21 cellular contexts compared by ENCODE assay signal in genomic region chr4:185099940-185100339, GRCh38. TPM values are rescaled to one million over a fixed set of nuclear protein-coding genes. Genes with fewer than 3 reads are reported as not detected.
DNase-seq lines count a peak whose midpoint lies in the region; ATAC-seq, FAIRE-seq and TF ChIP-seq lines count a peak whose summit lies in the region.
"Had no signal": no experiment of that assay in that cellular context is flagged by ENCODE, and none has a peak within 500 bp of the region (broad histone marks: within the 10 kb centered on the region; RNA-seq: fewer than 3 reads in every experiment).

No MANE protein-coding gene starts in this region.

- BruUV-seq in HepG2 (replicated peaks; lab: Mats Ljungman, UMichigan), result no TSS peak

- no peaks in the 10 kb centered on the region for H3K36me3 ChIP-seq in HepG2 (replicated peaks in 1 of 2; ENCODE audit: control insufficient read depth in 1 of 2, insufficient read depth in 2 of 2, low read length in 2 of 2)
- H3K36me3 ChIP-seq in right lobe of liver, result no peaks in the 10 kb centered on the region
- no peaks in the 10 kb centered on the region for H3K36me3 ChIP-seq in H1 (ENCODE audit: control insufficient read depth in 2 of 4, insufficient read depth in 4 of 4, low read length in 3 of 4)
- H3K36me3 ChIP-seq in neuronal stem cell (replicated peaks in 1 of 2; ENCODE audit: control insufficient read depth in 2 of 2, insufficient read depth in 2 of 2, low read length in 2 of 2), result no peaks in the 10 kb centered on the region
- H3K36me3 ChIP-seq: BLaER1, HAP-1 had no signal

- H3K56ac ChIP-seq in H1 (replicated peaks; ENCODE audit: insufficient read length, low read depth, low read length), result no peak overlapping the region

- POLR2A ChIA-PET in HepG2 (lab: Yijun Ruan, JAX) (no interaction called here), H1 (lab: Charles Lee; ENCODE audit: partially characterized antibody) (interaction anchor here (3.4 kb wide), 1 partner anchor 9 kb away, joined by 11 read pairs; no protein-coding TSS in a partner anchor)
- POLR2A ChIA-PET in activated CD4-positive, alpha-beta T cell treated with anti-CD3 and anti-CD28 coated beads for 36 hours (lab: Charles Lee), result no interaction called here

- H3K27me3 ChIP-seq in HepG2 (ENCODE audit: control insufficient read depth in 1 of 2, insufficient read depth in 2 of 2, low read length in 2 of 2) (peaks cover 0 to 12% of the 10 kb centered on the region in 2 experiments; a peak in 2 of 5 replicates), right lobe of liver (no peaks in the 10 kb centered on the region), H1 (replicated peaks in 1 of 4; ENCODE audit: control insufficient read depth in 3 of 4, extremely low read depth in 1 of 4, insufficient read depth in 3 of 4, low read length in 3 of 4) (no peaks in the 10 kb centered on the region), neuronal stem cell (ENCODE audit: control insufficient read depth in 3 of 3, insufficient read depth in 3 of 3, low read depth in 1 of 3, low read length in 3 of 3) (peaks cover 0 to 30% (median 0%) of the 10 kb centered on the region in 3 experiments)
- H3K27me3 ChIP-seq: BLaER1 had no signal

- in situ Hi-C loops in HepG2 (cut with HindIII; ENCODE audit: extremely low pct_ligation_motif_present, low pct_unique_long_range_greater_than_20kb), result no loop called here

- CTCF ChIA-PET in HepG2 (lab: Yijun Ruan, JAX; ENCODE audit: low intra/inter-chr PET ratio, low total read pairs), result no interaction called here
- CTCF ChIA-PET in H1 (lab: Charles Lee; ENCODE audit: partially characterized antibody), result interaction anchor here (0.6 to 10.0 kb wide), 11 partner anchors 13 to 873 kb away, joined by 3 to 210 read pairs (median 3); no protein-coding TSS in a partner anchor
- CTCF ChIA-PET in activated CD4-positive, alpha-beta T cell treated with anti-CD3 and anti-CD28 coated beads for 36 hours (lab: Charles Lee), result interaction anchor here (6.8 kb wide), 1 partner anchor 60 kb away, joined by 77 read pairs; no protein-coding TSS in a partner anchor

- H3K4me3 Mint-ChIP-seq in activated CD4-positive, alpha-beta T cell treated with anti-CD3 and anti-CD28 coated beads for 36 hours, result no peak overlapping the region
- H3K4me3 Mint-ChIP-seq: B cell; CD4-positive, CD25-positive, alpha-beta regulatory T cell; CD8-positive, alpha-beta T cell; HFFc6 had no signal

- H3K4me1 ChIP-seq in HepG2 (ENCODE audit: insufficient read depth, low read length) (0 out of 2 replicates have a peak, but pooled peaks cover 8% of the 10 kb centered on the region), right lobe of liver (peaks cover 0 to 10% (median 4%) of the 10 kb centered on the region in 4 donors), H1 (replicated peaks in 1 of 4; ENCODE audit: control insufficient read depth in 3 of 4, insufficient read depth in 4 of 4, low read length in 3 of 4) (peaks cover 0 to 4% (median 0%) of the 10 kb centered on the region in 4 experiments; a peak in 1 of 7 replicates), neuronal stem cell (ENCODE audit: control insufficient read depth in 2 of 2, insufficient read depth in 1 of 2, low read depth in 1 of 2, low read length in 2 of 2) (peaks cover 0 to 4% of the 10 kb centered on the region in 2 donors)
- H3K4me1 ChIP-seq: BLaER1, Caco-2, HAP-1 had no signal

- ATAC-seq in HepG2 (no peak), right lobe of liver (no peak)
- no peak for ATAC-seq in activated CD4-positive, alpha-beta T cell treated with anti-CD3 and anti-CD28 coated beads for 36 hours
- ATAC-seq: CD8-positive, alpha-beta T cell; GM12878 had no signal

- no peak overlapping the region for H2BK15ac ChIP-seq in H1 (ENCODE audit: low read length)
- H2BK15ac ChIP-seq in neuronal stem cell (ENCODE audit: low read length), result no peak overlapping the region

- intact Hi-C loops in HepG2 (cut with micrococcal nuclease; ENCODE audit: unreplicated experiment) (no loop called here), right lobe of liver (cut with DNase I) (no loop called here)
- intact Hi-C loops in activated CD4-positive, alpha-beta T cell treated with anti-CD3 and anti-CD28 coated beads for 36 hours (cut with DNase I, micrococcal nuclease), result loop anchor here in 1 of 2 experiments (5.0 kb wide), 1 partner anchor 93 kb away; no protein-coding TSS in a partner anchor

- H3K9ac ChIP-seq in HepG2 (ENCODE audit: insufficient read depth, low read depth, low read length) (no peak overlapping the region), H1 (replicated peaks in 1 of 4; ENCODE audit: extremely low read depth in 1 of 4, low read depth in 3 of 4, low read length in 3 of 4) (no peak overlapping the region), neuronal stem cell (ENCODE audit: low read depth, low read length, poor library complexity) (no peak overlapping the region)
- H3K9ac ChIP-seq: BLaER1 had no signal

- H3K27ac ChIP-seq in HepG2 (ENCODE audit: extremely low read length, insufficient read depth, low read length) (no peak overlapping the region), right lobe of liver (no peak overlapping the region), H1 (ENCODE audit: low read depth, low read length) (no peak overlapping the region), neuronal stem cell (replicated peaks; ENCODE audit: low read length) (no peak overlapping the region)
- H3K27ac ChIP-seq: 22Rv1, BLaER1, C4-2B had no signal

- peaks cover 11% of the 10 kb centered on the region for H3K27me3 Mint-ChIP-seq in activated CD4-positive, alpha-beta T cell treated with anti-CD3 and anti-CD28 coated beads for 36 hours

- H2AK5ac ChIP-seq in H1 (ENCODE audit: low read depth, low read length) (no peak overlapping the region), neuronal stem cell (ENCODE audit: low read depth, low read length) (no peak overlapping the region)

- H4K5ac ChIP-seq in H1 (ENCODE audit: insufficient read length, low read depth, low read length), result peak overlapping the region; percentile 58

- H3K4me3 ChIP-seq in HepG2 (replicated peaks in 1 of 3; ENCODE audit: insufficient read depth in 1 of 3, low read depth in 2 of 3, low read length in 3 of 3), result no peak overlapping the region
- no peak overlapping the region for H3K4me3 ChIP-seq in right lobe of liver
- H3K4me3 ChIP-seq in H1 (ENCODE audit: extremely low read depth in 1 of 4, insufficient read depth in 2 of 4, low read depth in 3 of 4, low read length in 4 of 4), result no peak overlapping the region
- H3K4me3 ChIP-seq in neuronal stem cell (ENCODE audit: low read length in 2 of 2), result no peak overlapping the region
- H3K4me3 ChIP-seq: BLaER1, GM12878, HAP-1 had no signal

- H4K91ac ChIP-seq in H1 (replicated peaks; ENCODE audit: insufficient read length, low read length), result peak overlapping the region; percentile 82
- no peak overlapping the region for H4K91ac ChIP-seq in neuronal stem cell (ENCODE audit: low read depth, low read length, poor library complexity)

- no peaks in the 10 kb centered on the region for H3K36me3 Mint-ChIP-seq in activated CD4-positive, alpha-beta T cell treated with anti-CD3 and anti-CD28 coated beads for 36 hours (ENCODE audit: low read depth)
- H3K36me3 Mint-ChIP-seq: CD4-positive, CD25-positive, alpha-beta regulatory T cell; CD8-positive, alpha-beta T cell had no signal

- DNase-seq in HepG2 (ENCODE audit: low spot score) (no peak), right lobe of liver (no peak), H1 (ENCODE audit: low read depth in 1 of 2, low spot score in 2 of 2) (no peak), neuronal stem cell (ENCODE audit: low spot score) (no peak), NCI-H345 (lab: John Stamatoyannopoulos, UW) (no peak), DMS79 (lab: John Stamatoyannopoulos, UW) (no peak)
- no peak for DNase-seq in activated CD4-positive, alpha-beta T cell treated with anti-CD3 and anti-CD28 coated beads for 36 hours
- DNase-seq: Caco-2; CD4-positive, CD25-positive, alpha-beta regulatory T cell; CD8-positive, alpha-beta T cell; DMS153; EL; GDM1; HFFc6 had no signal

- H2BK120ac ChIP-seq in H1 (replicated peaks; ENCODE audit: low read depth, low read length) (no peak overlapping the region), neuronal stem cell (ENCODE audit: low read depth, low read length) (no peak overlapping the region)

- H3K4ac ChIP-seq in H1 (replicated peaks; ENCODE audit: insufficient read length, low read depth, low read length), result peak overlapping the region; percentile 78
- H3K4ac ChIP-seq in neuronal stem cell (ENCODE audit: low read length), result no peak overlapping the region

- H4K20me1 ChIP-seq in HepG2 (ENCODE audit: insufficient read depth, low read length) (no peaks in the 10 kb centered on the region), H1 (replicated peaks in 1 of 2; ENCODE audit: control insufficient read depth in 1 of 2, insufficient read depth in 2 of 2, low read length in 2 of 2) (no peaks in the 10 kb centered on the region)
- H4K20me1 ChIP-seq: BLaER1 had no signal

- H2BK20ac ChIP-seq in H1 (ENCODE audit: low read length), result peak overlapping the region; percentile 90; the same call in 1 of the 2 replicates

- FAIRE-seq in HepG2 (lab: Jason Lieb, UNC) (no peak), H1 (lab: Jason Lieb, UNC) (no peak)
- FAIRE-seq: A204.1, GM12878 had no signal

- TF ChIP-seq CTCF in HepG2 (CRISPR knock-in tag; IDR thresholded peaks at IDR 0.05) (no peak), right lobe of liver (IDR thresholded peaks at IDR 0.05) (no peak), H1 (IDR thresholded peaks at IDR 0.05; ENCODE audit: control extremely low read depth in 1 of 3, insufficient read depth in 1 of 3, low read depth in 1 of 3, low read length in 3 of 3) (no peak)

- H3K23ac ChIP-seq in H1 (ENCODE audit: insufficient read length) (no peak overlapping the region), neuronal stem cell (ENCODE audit: low read depth, low read length, poor library complexity) (peak overlapping the region; percentile 76)

- peak overlapping the region; percentile 39; the same call in 1 of the 2 replicates for H2BK5ac ChIP-seq in H1 (ENCODE audit: low read depth, low read length)
- no peak overlapping the region for H2BK5ac ChIP-seq in neuronal stem cell (ENCODE audit: low read length)

- no peak overlapping the region for H3K27ac Mint-ChIP-seq in activated CD4-positive, alpha-beta T cell treated with anti-CD3 and anti-CD28 coated beads for 36 hours
- H3K27ac Mint-ChIP-seq: B cell; CD8-positive, alpha-beta T cell; HFFc6 had no signal

- H4K8ac ChIP-seq in H1 (ENCODE audit: extremely low read depth, insufficient read depth, low read length) (peak overlapping the region; percentile 4; the same call in 1 of the 2 replicates), neuronal stem cell (ENCODE audit: low read depth, low read length) (no peak overlapping the region)

- H2BK12ac ChIP-seq in H1 (ENCODE audit: low read depth, low read length) (no peak overlapping the region), neuronal stem cell (ENCODE audit: low read length) (no peak overlapping the region)

- H2AFZ ChIP-seq in HepG2 (ENCODE audit: low read length) (no peak overlapping the region), H1 (ENCODE audit: low read length) (0 out of 2 replicates have a peak overlapping the region, but pooled peaks have one; percentile 82), neuronal stem cell (ENCODE audit: low read length) (no peak overlapping the region)

- H3K79me1 ChIP-seq in H1 (ENCODE audit: low read depth, low read length), result no peaks in the 10 kb centered on the region
- H3K79me1 ChIP-seq in neuronal stem cell (ENCODE audit: low read depth, low read length), result no peaks in the 10 kb centered on the region

- TF ChIP-seq EP300 in HepG2 (IDR thresholded peaks at IDR 0.05; ENCODE audit: low read depth in 2 of 2, low read length in 2 of 2), result no peak
- no peak for TF ChIP-seq EP300 in HepG2 (CRISPR knock-in tag; IDR thresholded peaks at IDR 0.05; ENCODE audit: borderline replicate concordance)
- TF ChIP-seq EP300 in H1 (IDR thresholded peaks at IDR 0.05; ENCODE audit: borderline replicate concordance in 1 of 2, low read depth in 2 of 2, low read length in 2 of 2), result no peak

- H3K9me3 ChIP-seq in HepG2 (ENCODE audit: low read length), result no peaks in the 10 kb centered on the region
- no peaks in the 10 kb centered on the region for H3K9me3 ChIP-seq in right lobe of liver
- no peaks in the 10 kb centered on the region for H3K9me3 ChIP-seq in H1 (ENCODE audit: insufficient read depth in 2 of 2, low read depth in 1 of 2, low read length in 1 of 2)
- H3K9me3 ChIP-seq in neuronal stem cell (replicated peaks in 1 of 2; ENCODE audit: control insufficient read depth in 2 of 2, insufficient read depth in 1 of 2, low read depth in 1 of 2, low read length in 2 of 2), result no peaks in the 10 kb centered on the region
- H3K9me3 ChIP-seq: BLaER1, Caco-2, HAP-1 had no signal

- no peaks in the 10 kb centered on the region for H3K4me1 Mint-ChIP-seq in activated CD4-positive, alpha-beta T cell treated with anti-CD3 and anti-CD28 coated beads for 36 hours
- H3K4me1 Mint-ChIP-seq: B cell; CD4-positive, CD25-positive, alpha-beta regulatory T cell had no signal

- WGBS in HepG2 (ENCODE audit: low lambda C conversion rate), result 14% methylated on average over 1 of the region's 8 CpGs
- WGBS in right lobe of liver (ENCODE audit: insufficient coverage, low coverage, low lambda C conversion rate, missing lambda C conversion rate), result 40% methylated on average over 1 of the region's 8 CpGs
- WGBS in H1 (ENCODE audit: extremely low coverage in 1 of 2, insufficient coverage in 1 of 2, insufficient read length in 1 of 2, insufficient replicate concordance in 2 of 2, low coverage in 1 of 2, low lambda C conversion rate in 2 of 2, missing lambda C conversion rate in 1 of 2), 2 experiments, result 87% methylated on average over 8 of the region's 8 CpGs; no CpG with 5 or more reads in 1 of the 2 experiments
- no CpG with 5 or more reads among the region's 8 CpGs for WGBS in neuronal stem cell (ENCODE audit: extremely low coverage in 2 of 2, insufficient read length in 2 of 2, insufficient replicate concordance in 1 of 2), 2 donors

- TF ChIP-seq POLR2A in HepG2 (IDR thresholded peaks at IDR 0.05; ENCODE audit: insufficient read depth in 1 of 2, low read depth in 2 of 2, low read length in 2 of 2) (no peak), right lobe of liver (IDR thresholded peaks at IDR 0.05) (no peak), H1 (IDR thresholded peaks at IDR 0.05; ENCODE audit: control extremely low read depth in 1 of 2, low read depth in 2 of 2, low read length in 2 of 2) (no peak)

- H3K4me2 ChIP-seq in HepG2 (ENCODE audit: low read depth, low read length) (no peak overlapping the region), H1 (ENCODE audit: insufficient read depth in 1 of 2, low read depth in 2 of 2, low read length in 2 of 2) (no peak overlapping the region), neuronal stem cell (ENCODE audit: insufficient read depth, low read length, poor library complexity, severe bottlenecking) (no peak overlapping the region)
- H3K4me2 ChIP-seq: BLaER1 had no signal

- peak overlapping the region; percentile 60; the same call in 1 of the 2 replicates for H3K18ac ChIP-seq in H1 (ENCODE audit: extremely low read depth, low read length)
- no peak overlapping the region for H3K18ac ChIP-seq in neuronal stem cell (ENCODE audit: low read length)

- no peaks in the 10 kb centered on the region for H3K79me2 ChIP-seq in HepG2 (ENCODE audit: insufficient read depth, low read length)
- no peaks in the 10 kb centered on the region for H3K79me2 ChIP-seq in H1 (ENCODE audit: control insufficient read depth in 1 of 2, insufficient read depth in 2 of 2, low read length in 2 of 2)

- no peak for TF ChIP-seq RAD21 in HepG2 (CRISPR knock-in tag; IDR thresholded peaks at IDR 0.05)
- TF ChIP-seq RAD21 in H1 (IDR thresholded peaks at IDR 0.05 in 1 of 2, conservative IDR thresholded peaks at IDR 0.05 in 1 of 2; ENCODE audit: low read depth in 2 of 2, low read length in 2 of 2), result no peak

- H3K23me2 ChIP-seq in H1 (ENCODE audit: low read depth, low read length), result no peaks in the 10 kb centered on the region

- H3K14ac ChIP-seq in H1 (ENCODE audit: insufficient read length) (no peak overlapping the region), neuronal stem cell (ENCODE audit: low read length) (no peak overlapping the region)

- H3K9me3 Mint-ChIP-seq in activated CD4-positive, alpha-beta T cell treated with anti-CD3 and anti-CD28 coated beads for 36 hours (ENCODE audit: low read depth), result no peaks in the 10 kb centered on the region
- H3K9me3 Mint-ChIP-seq: CD4-positive, CD25-positive, alpha-beta regulatory T cell; CD8-positive, alpha-beta T cell; HFFc6 had no signal

RNA-seq across cellular contexts. Expression of gene SLC25A4, which starts 43.1 kb away (rescaled TPM):
- total RNA-seq in HepG2 (2016; rRNA removed; fragmentation: Illumina TruSeq; extraction: Trizol) (42.1 and 48.7 TPM in 2 replicates), right lobe of liver (10 to 100 TPM; 24.1 to 36.7 (median 27.0) TPM)
- 8.2 and 8.9 TPM in 2 replicates for total RNA-seq in HepG2 (2016; cell fraction: cytosol; rRNA removed; fragmentation: Illumina TruSeq; extraction: Trizol; ENCODE audit: low read depth)
- 40.6 and 49.4 TPM in 2 replicates for total RNA-seq in HepG2 (2016; cell fraction: insoluble cytoplasmic fraction; rRNA removed; fragmentation: Illumina TruSeq; extraction: Trizol)
- 18.7 and 22.7 TPM in 2 replicates for total RNA-seq in HepG2 (2016; cell fraction: membrane; rRNA removed; fragmentation: Illumina TruSeq; extraction: Trizol)
- 17.1 TPM in 2 replicates for total RNA-seq in HepG2 (2016; cell fraction: nucleus; rRNA removed; fragmentation: Illumina TruSeq; extraction: Trizol)
- polyA plus RNA-seq in HepG2 (2011; rRNA removed) (28.7 and 30.3 TPM in 2 replicates), H1 (2011; rRNA removed) (41.3 and 47.5 TPM in 2 replicates)
- 22.8 and 25.8 TPM in 2 replicates for polyA plus RNA-seq in HepG2 (2011; cell fraction: cytosol; rRNA removed)
- polyA plus RNA-seq in HepG2 (2011; cell fraction: nucleus; rRNA removed), result 45.0 and 49.3 TPM in 2 replicates
- polyA plus RNA-seq in HepG2 (2012), result 19.3 and 20.6 TPM in 2 replicates
- polyA plus RNA-seq in HepG2 (2016; cell fraction: cytosol; fragmentation: Illumina TruSeq; extraction: Trizol; ENCODE audit: low read depth), result 8.9 and 13.1 TPM in 2 replicates
- polyA plus RNA-seq in HepG2 (2016; cell fraction: insoluble cytoplasmic fraction; fragmentation: Illumina TruSeq; extraction: Trizol; ENCODE audit: low read depth), result 53.7 and 53.8 TPM in 2 replicates
- 13.8 and 19.5 TPM in 2 replicates for polyA plus RNA-seq in HepG2 (2016; cell fraction: membrane; fragmentation: Illumina TruSeq; extraction: Trizol; ENCODE audit: low read depth)
- 31.2 and 32.5 TPM in 2 replicates for polyA plus RNA-seq in HepG2 (2016; cell fraction: nucleus; fragmentation: Illumina TruSeq; extraction: Trizol; ENCODE audit: insufficient read depth, low read depth)
- 19.1 and 23.5 TPM in 2 replicates for polyA minus RNA-seq in HepG2 (2011; rRNA and poly(A)+ RNA removed; ENCODE audit: low replicate concordance)
- polyA minus RNA-seq in HepG2 (2011; cell fraction: cytosol; rRNA and poly(A)+ RNA removed), result 8.8 and 12.7 TPM in 2 replicates
- polyA minus RNA-seq in HepG2 (2011; cell fraction: nucleus; rRNA and poly(A)+ RNA removed), result 12.7 and 16.2 TPM in 2 replicates
- 42.0 TPM in 2 replicates for total RNA-seq in H1 (2021; fragmentation: NEBNext Ultra II Directional; extraction: Animal tissue kit (Norgen Biotek cat#: 25700))
- 50.1 TPM for polyA plus RNA-seq in H1 (2011; cell fraction: cytosol; rRNA removed)
- 59.7 TPM for polyA plus RNA-seq in H1 (2011; cell fraction: nucleus; rRNA removed)
- polyA plus RNA-seq in H1 (2012, experiment 1 of 2), result 49.1 to 53.2 TPM (median 52.4 TPM) in 4 replicates
- polyA plus RNA-seq in H1 (2012, experiment 2 of 2), result 15.0 TPM
- polyA plus RNA-seq in H1 (2013, experiment 1 of 2), result 14.5 TPM
- polyA plus RNA-seq in H1 (2013, experiment 2 of 2), result 14.1 TPM
- 25.4 and 26.3 TPM in 2 replicates for polyA minus RNA-seq in H1 (2011; rRNA and poly(A)+ RNA removed)
- polyA minus RNA-seq in H1 (2011; cell fraction: cytosol; rRNA and poly(A)+ RNA removed), result 19.2 TPM
- polyA minus RNA-seq in H1 (2011; cell fraction: nucleus; rRNA and poly(A)+ RNA removed), result 21.9 TPM
- 13.8 TPM for polyA plus RNA-seq in neuronal stem cell (2013, experiment 1 of 2)
- 14.1 TPM for polyA plus RNA-seq in neuronal stem cell (2013, experiment 2 of 2)
- 1 to 10 TPM; 4.2 to 5.0 TPM for total RNA-seq in activated CD4-positive, alpha-beta T cell treated with anti-CD3 and anti-CD28 coated beads for 36 hours
